ENCODE assay signal across 21 cellular contexts in the genomic region with DNA sequence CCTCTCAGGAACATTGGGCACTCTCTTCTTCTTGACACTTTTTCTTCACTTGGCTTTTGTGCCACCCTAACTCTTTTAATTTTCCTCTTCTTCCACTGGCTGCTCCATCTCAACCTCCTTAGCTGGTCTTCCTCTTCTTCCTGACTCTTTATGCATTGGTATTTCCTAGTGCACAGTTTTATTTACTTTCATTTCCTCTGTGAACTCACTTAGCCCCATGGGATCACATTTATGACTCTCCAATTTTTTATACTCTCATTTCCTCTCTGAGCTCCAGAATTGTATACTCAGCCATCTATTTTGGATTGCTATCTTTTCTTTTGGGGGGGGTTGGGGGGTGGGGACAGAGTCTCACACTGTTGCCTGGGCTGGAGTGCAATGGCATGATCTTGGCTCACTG.
"Had no signal": no experiment of that assay in that cellular context is flagged by ENCODE, and none has a peak within 500 bp of the region (broad histone marks: within the 10 kb centered on the region; RNA-seq: fewer than 3 reads in every experiment).

No MANE protein-coding gene starts in this region.

- H3K27me3 Mint-ChIP-seq: activated CD4-positive, alpha-beta memory T cell treated with anti-CD3 and anti-CD28 coated beads, Interleukin-2, amount 10 ng/mL, durations not matched to agents 7 days and 5 days; activated naive CD8-positive, alpha-beta T cell treated with anti-CD3 and anti-CD28 coated beads, Interleukin-2, amount 10 ng/mL, durations not matched to agents 7 days and 5 days had no signal

- ATAC-seq: activated CD4-positive, alpha-beta T cell treated with anti-CD3 and anti-CD28 coated beads for 36 hours; K562 had no signal

- H3K36me3 Mint-ChIP-seq: activated naive CD8-positive, alpha-beta T cell treated with anti-CD3 and anti-CD28 coated beads, Interleukin-2, amount 10 ng/mL, durations not matched to agents 7 days and 5 days had no signal

- H3K27ac Mint-ChIP-seq: activated CD4-positive, alpha-beta memory T cell treated with anti-CD3 and anti-CD28 coated beads, Interleukin-2, amount 10 ng/mL, durations not matched to agents 7 days and 5 days; activated CD4-positive, alpha-beta T cell treated with anti-CD3 and anti-CD28 coated beads for 36 hours; activated naive CD8-positive, alpha-beta T cell treated with anti-CD3 and anti-CD28 coated beads, Interleukin-2, amount 10 ng/mL, durations not matched to agents 7 days and 5 days had no signal

- H3K4me1 Mint-ChIP-seq: activated CD4-positive, alpha-beta memory T cell treated with anti-CD3 and anti-CD28 coated beads, Interleukin-2, amount 10 ng/mL, durations not matched to agents 7 days and 5 days; activated CD4-positive, alpha-beta T cell treated with anti-CD3 and anti-CD28 coated beads for 36 hours; activated naive CD8-positive, alpha-beta T cell treated with anti-CD3 and anti-CD28 coated beads, Interleukin-2, amount 10 ng/mL, durations not matched to agents 7 days and 5 days had no signal

- H3K4me3 Mint-ChIP-seq: activated CD4-positive, alpha-beta memory T cell treated with anti-CD3 and anti-CD28 coated beads, Interleukin-2, amount 10 ng/mL, durations not matched to agents 7 days and 5 days; activated CD4-positive, alpha-beta T cell treated with anti-CD3 and anti-CD28 coated beads for 36 hours; activated naive CD8-positive, alpha-beta T cell treated with anti-CD3 and anti-CD28 coated beads, Interleukin-2, amount 10 ng/mL, durations not matched to agents 7 days and 5 days had no signal

- DNase-seq: activated CD4-positive, alpha-beta memory T cell treated with anti-CD3 and anti-CD28 coated beads, Interleukin-2, amount 10 ng/mL, durations not matched to agents 7 days and 5 days; activated CD4-positive, alpha-beta T cell treated with anti-CD3 and anti-CD28 coated beads for 36 hours; activated CD4-positive, alpha-beta T cell treated with anti-CD3 and anti-CD28 coated beads, Interleukin-2, amount 50 U/mL, for 1 hour; activated CD8-positive, alpha-beta memory T cell treated with anti-CD3 and anti-CD28 coated beads, Interleukin-2, amount 50 U/mL, for 4 hours; activated naive CD4-positive, alpha-beta T cell treated with anti-CD3 and anti-CD28 coated beads, Interleukin-2, amount 50 U/mL, for 16 hours; activated naive CD8-positive, alpha-beta T cell treated with anti-CD3 and anti-CD28 coated beads, Interleukin-2, amount 10 ng/mL, durations not matched to agents 7 days and 5 days; adrenal gland; anterior cingulate cortex; cerebellar nuclear complex; Kasumi-1; NCI-H1092; NCI-H1417; NCI-H1930; NCI-H2171; NCI-H2227 treated with DMSO at 0.1 percent for 48 hours; NCI-H510A; NCI-H69; NK-92 treated with Interleukin-12 subunit alpha and Interleukin-12 subunit beta, amount 100 ng/mL, for 24 hours; T-helper 1 cell; WERI-Rb-1 had no signal
